In genomic region chr1:155092641-155093040, GRCh38 we compare ENCODE assay signal across 2 cellular contexts.
TF ChIP-seq lines count a peak whose summit lies in the region.

No MANE protein-coding gene starts in this region.

TF ChIP-seq in HEK293, 187 proteins besides CTCF, POLR2A, EP300 and RAD21:
- 0 out of 2 replicates have a peak, but pooled peaks have one; percentile 15 for TF ChIP-seq SCRT2 (tag by site-specific recombination; IDR thresholded peaks at IDR 0.05)
- TF ChIP-seq, protein P1, sequence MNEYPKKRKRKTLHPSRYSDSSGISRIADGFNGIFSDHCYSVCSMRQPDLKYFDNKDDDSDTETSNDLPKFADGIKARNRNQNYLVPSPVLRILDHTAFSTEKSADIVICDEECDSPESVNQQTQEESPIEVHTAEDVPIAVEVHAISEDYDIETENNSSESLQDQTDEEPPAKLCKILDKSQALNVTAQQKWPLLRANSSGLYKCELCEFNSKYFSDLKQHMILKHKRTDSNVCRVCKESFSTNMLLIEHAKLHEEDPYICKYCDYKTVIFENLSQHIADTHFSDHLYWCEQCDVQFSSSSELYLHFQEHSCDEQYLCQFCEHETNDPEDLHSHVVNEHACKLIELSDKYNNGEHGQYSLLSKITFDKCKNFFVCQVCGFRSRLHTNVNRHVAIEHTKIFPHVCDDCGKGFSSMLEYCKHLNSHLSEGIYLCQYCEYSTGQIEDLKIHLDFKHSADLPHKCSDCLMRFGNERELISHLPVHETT (tag by site-specific recombination; IDR thresholded peaks at IDR 0.05) = no peak

TF ChIP-seq in H1, 55 proteins besides CTCF, POLR2A, EP300 and RAD21:
- TF ChIP-seq KDM4A (IDR thresholded peaks at IDR 0.05; ENCODE audit: low read depth, low read length, severe bottlenecking) (no peak), TEAD4 (IDR thresholded peaks at IDR 0.05; ENCODE audit: low read depth, low read length) (no peak), HDAC6 (IDR thresholded peaks at IDR 0.05; ENCODE audit: low read depth, low read length) (no peak), MAX (IDR thresholded peaks at IDR 0.05) (no peak), JUN (IDR thresholded peaks at IDR 0.05; ENCODE audit: low read depth, low read length) (no peak), SRF (IDR thresholded peaks at IDR 0.05; ENCODE audit: low read depth, low read length) (no peak), EZH2 (IDR thresholded peaks at IDR 0.05; ENCODE audit: low read depth, low read length, severe bottlenecking) (no peak), POLR2AphosphoS5 (IDR thresholded peaks at IDR 0.05; ENCODE audit: low read depth, low read length) (no peak), BRCA1 (IDR thresholded peaks at IDR 0.05; ENCODE audit: low read depth, low read length) (no peak), NANOG (IDR thresholded peaks at IDR 0.05; ENCODE audit: insufficient read depth, low read depth, low read length, poor library complexity, severe bottlenecking) (no peak), ZNF274 (IDR thresholded peaks at IDR 0.05; ENCODE audit: borderline replicate concordance, extremely low read depth, low read length) (no peak), GTF2F1 (IDR thresholded peaks at IDR 0.05; ENCODE audit: borderline replicate concordance, low read depth, low read length) (no peak), BCL11A (IDR thresholded peaks at IDR 0.05; ENCODE audit: low read depth in 2 of 2, low read length in 2 of 2) (no peak), SP1 (IDR thresholded peaks at IDR 0.05; ENCODE audit: low read depth, low read length) (no peak), EGR1 (IDR thresholded peaks at IDR 0.05; ENCODE audit: borderline replicate concordance, low read depth, low read length) (no peak)
- TF ChIP-seq, protein P2, sequence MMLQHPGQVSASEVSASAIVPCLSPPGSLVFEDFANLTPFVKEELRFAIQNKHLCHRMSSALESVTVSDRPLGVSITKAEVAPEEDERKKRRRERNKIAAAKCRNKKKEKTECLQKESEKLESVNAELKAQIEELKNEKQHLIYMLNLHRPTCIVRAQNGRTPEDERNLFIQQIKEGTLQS (IDR thresholded peaks at IDR 0.05; ENCODE audit: insufficient read depth, low read depth, low read length) = no peak
